Comparison of ENCODE assay signal across 10 cellular contexts in the genomic region with DNA sequence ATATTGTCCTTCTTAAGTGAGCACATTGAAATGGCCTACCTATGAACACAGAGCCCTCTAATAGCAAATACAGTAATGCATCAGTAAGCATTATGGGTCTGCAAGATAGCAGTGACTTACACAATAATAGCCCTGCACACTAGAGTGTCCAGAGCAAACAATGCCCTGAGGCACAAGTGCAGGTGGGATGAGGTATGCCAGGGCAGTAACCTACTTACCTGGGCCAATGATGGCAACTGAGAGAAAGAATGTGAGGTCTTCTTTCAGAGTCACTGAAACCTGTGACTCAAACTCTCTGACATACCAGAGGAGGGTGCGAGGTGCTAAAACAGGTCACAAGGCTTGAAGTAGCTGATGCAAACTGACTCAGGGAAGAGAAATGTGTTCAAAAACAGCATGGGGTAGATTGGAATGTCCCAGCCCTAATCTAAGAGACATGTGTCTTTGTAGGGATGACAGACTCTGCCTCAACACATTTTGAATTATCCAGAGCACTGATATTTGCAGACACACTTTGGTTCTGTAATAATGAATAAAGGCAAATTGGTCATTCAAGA.
DNase-seq lines count a peak whose midpoint lies in the region; ATAC-seq and TF ChIP-seq lines count a peak whose summit lies in the region.
"Had no signal": no experiment of that assay in that cellular context is flagged by ENCODE, and none has a peak within 500 bp of the region (broad histone marks: within the 10 kb centered on the region; RNA-seq: fewer than 3 reads in every experiment).

No MANE protein-coding gene starts in this region.

- DNase-seq in NCI-H1417 (lab: John Stamatoyannopoulos, UW), result peak; percentile 51 to 79 (median 76)
- DNase-seq in NCI-H1417 treated with DMSO at 0.1 percent for 48 hours (lab: John Stamatoyannopoulos, UW), result no peak
- peak; percentile 72 for DNase-seq in NCI-H2196 (lab: John Stamatoyannopoulos, UW; ENCODE audit: unreplicated experiment)
- peak; percentile 12 to 96 for DNase-seq in T47D (ENCODE audit: low read depth in 1 of 2, low spot score in 1 of 2)
- peak; percentile 88 for DNase-seq in retinal pigment epithelial cell (ENCODE audit: low read depth)
- DNase-seq: activated CD4-positive, CD25-positive, alpha-beta regulatory T cell treated with anti-CD3 and anti-CD28 coated beads, Interleukin-2, amount 50 U/mL, for 72 hours had no signal

- no peak for TF ChIP-seq CTCF in retinal pigment epithelial cell (conservative IDR thresholded peaks at IDR 0.05; ENCODE audit: low read depth, low read length)

- in situ Hi-C loops in T47D (cut with HindIII; ENCODE audit: low pct_unique_long_range_greater_than_20kb, low sequenced_read_pairs), result no loop called here

- ATAC-seq in GM21825 (IDR thresholded peaks at IDR 0.05; ENCODE audit: unreplicated experiment) (no peak), GM21737 (IDR thresholded peaks at IDR 0.05; ENCODE audit: unreplicated experiment) (no peak), GM18511 (IDR thresholded peaks at IDR 0.05; ENCODE audit: unreplicated experiment) (no peak)

- H3K4me3 ChIP-seq in retinal pigment epithelial cell (ENCODE audit: low read length), result no peak overlapping the region
- H3K4me3 ChIP-seq: thoracic aorta had no signal
